Comparison of ENCODE assay signal across 12 cellular contexts in genomic region chr2:161124186-161124585, GRCh38. TPM values are rescaled to one million over a fixed set of nuclear protein-coding genes. Genes with fewer than 3 reads are reported as not detected.
A peak's percentile ranks its signal among the peaks of the same experiment; 100 is the strongest.
DNase-seq lines count a peak whose midpoint lies in the region; ATAC-seq and TF ChIP-seq lines count a peak whose summit lies in the region.
"Had no signal": no experiment of that assay in that cellular context is flagged by ENCODE, and none has a peak within 500 bp of the region (broad histone marks: within the 10 kb centered on the region; RNA-seq: fewer than 3 reads in every experiment).

No MANE protein-coding gene starts in this region.

- H3K4me1 ChIP-seq in A673 (ENCODE audit: insufficient read depth, low read length, poor library complexity, severe bottlenecking) = peaks cover 40% of the 10 kb centered on the region
- peaks cover 21% of the 10 kb centered on the region for H3K4me1 ChIP-seq in Panc1 (ENCODE audit: control insufficient read depth, insufficient read depth, low read length)

- POLR2A ChIA-PET in A673 (lab: Charles Lee; ENCODE audit: low non-redundant PET) (no interaction called here), Panc1 (lab: Charles Lee) (interaction anchor here (0.6 kb wide), 1 partner anchor 1737 kb away, joined by 3 read pairs; no protein-coding TSS in a partner anchor)

- CTCF ChIA-PET in A673 (lab: Charles Lee) (no interaction called here), Panc1 (lab: Charles Lee) (no interaction called here)

- DNase-seq in A673 (ENCODE audit: low spot score) (no peak), Panc1 (ENCODE audit: low read depth, low spot score) (no peak), left colon (no peak), NCI-H510A (lab: John Stamatoyannopoulos, UW) (no peak), SHP77 treated with DMSO at 0.1 percent for 48 hours (lab: John Stamatoyannopoulos, UW) (no peak)
- no peak for DNase-seq in activated CD8-positive, alpha-beta memory T cell treated with anti-CD3 and anti-CD28 coated beads, Interleukin-2, amount 50 U/mL, for 4 hours
- DNase-seq: activated naive CD8-positive, alpha-beta T cell treated with anti-CD3 and anti-CD28 coated beads for 36 hours; effector memory CD8-positive, alpha-beta T cell; NCI-H1105 had no signal

- no peak for TF ChIP-seq CTCF in A673 (conservative IDR thresholded peaks at IDR 0.05; ENCODE audit: low read depth, low read length)
- no peak for TF ChIP-seq CTCF in Panc1 (IDR thresholded peaks at IDR 0.05)

- peak overlapping the region; percentile 82 for H3K27ac ChIP-seq in A673 (ENCODE audit: low read depth, low read length, poor library complexity, severe bottlenecking)
- H3K27ac ChIP-seq in Panc1 (ENCODE audit: low read length) = peak overlapping the region; percentile 92
- H3K27ac ChIP-seq: neutrophil had no signal

- intact Hi-C loops in A673 (cut with micrococcal nuclease; ENCODE audit: unreplicated experiment) (no loop called here), Panc1 (cut with micrococcal nuclease; ENCODE audit: unreplicated experiment) (no loop called here), left colon (cut with DNase I, micrococcal nuclease) (no loop called here)

- ATAC-seq in GM21825 (IDR thresholded peaks at IDR 0.05; ENCODE audit: unreplicated experiment) (peak; percentile 56), Panc1 (no peak), left colon (peak; percentile 33), GM18907 (IDR thresholded peaks at IDR 0.05; ENCODE audit: unreplicated experiment) (no peak)
- ATAC-seq: effector memory CD8-positive, alpha-beta T cell had no signal

- BruUV-seq in A673 (replicated peaks; lab: Mats Ljungman, UMichigan) (no TSS peak), Panc1 (replicated peaks; lab: Mats Ljungman, UMichigan) (no TSS peak)

- H3K4me3 ChIP-seq in A673 (ENCODE audit: low read depth, low read length, poor library complexity, severe bottlenecking) = no peak overlapping the region
- H3K4me3 ChIP-seq in Panc1 (ENCODE audit: low read depth in 2 of 2, low read length in 2 of 2) = no peak overlapping the region

- no peaks in the 10 kb centered on the region for H3K9me3 ChIP-seq in A673 (ENCODE audit: low read depth, low read length, poor library complexity, severe bottlenecking)
- no peaks in the 10 kb centered on the region for H3K9me3 ChIP-seq in Panc1 (ENCODE audit: control insufficient read depth, insufficient read depth, low read depth, low read length)
- H3K9me3 ChIP-seq: neutrophil had no signal

- H3K36me3 ChIP-seq in A673 (ENCODE audit: insufficient read depth, low read length, poor library complexity, severe bottlenecking) (no peaks in the 10 kb centered on the region), Panc1 (ENCODE audit: control insufficient read depth, insufficient read depth, low read length) (no peaks in the 10 kb centered on the region)
- H3K36me3 ChIP-seq: neutrophil had no signal

- in situ Hi-C loops in Panc1 (cut with HindIII; ENCODE audit: low pct_unique_long_range_greater_than_20kb, low sequenced_read_pairs) = no loop called here

- no peaks in the 10 kb centered on the region for H3K27me3 ChIP-seq in A673 (replicated peaks; ENCODE audit: insufficient read depth, low read depth, low read length, poor library complexity)
- H3K27me3 ChIP-seq in Panc1 (ENCODE audit: control insufficient read depth, insufficient read depth, low read length) = no peaks in the 10 kb centered on the region
- H3K27me3 ChIP-seq: neutrophil had no signal

RNA-seq across cellular contexts. Expression of gene TANK, which starts 36.0 kb away (rescaled TPM):
- total RNA-seq in A673 (2021) (35.9 and 38.9 TPM in 2 replicates), Panc1 (2021; ENCODE audit: unreplicated experiment) (36.0 TPM), left colon (10 to 100 TPM; 54.3 to 58.8 TPM)
- polyA plus RNA-seq in Panc1 (2012; ENCODE audit: insufficient read length) = 22.0 TPM

Comparison
In these comparisons a context has a peak if more than half of its experiments do, and no peak if none do; other contexts are left out.
1. ATAC-seq: peak in GM21825 (single experiment) and left colon (single experiment); none in Panc1 (single experiment) and GM18907 (single experiment).